12 cellular contexts compared by ENCODE assay signal in the genomic region with DNA sequence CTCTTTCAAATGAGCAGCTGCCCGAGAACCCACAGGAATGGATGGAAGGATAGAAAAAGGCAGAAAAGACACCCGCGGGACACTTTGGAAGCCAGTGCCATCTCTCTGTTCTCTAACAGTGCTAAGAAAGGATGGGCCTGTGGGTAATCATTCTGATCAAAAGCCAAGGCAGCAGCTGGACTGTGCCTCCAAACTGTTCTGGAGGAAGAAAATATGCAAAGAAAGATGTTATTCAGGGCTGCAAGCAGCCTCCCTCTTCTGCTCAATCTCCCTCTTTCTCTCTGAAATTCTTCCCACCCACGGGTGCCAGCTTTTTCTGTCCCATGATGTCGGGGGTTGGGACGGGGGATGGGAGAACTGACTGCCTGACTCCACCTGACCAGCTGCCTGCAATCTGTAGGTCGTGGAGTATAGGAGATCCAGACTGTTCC. TPM values are rescaled to one million over a fixed set of nuclear protein-coding genes. Genes with fewer than 3 reads are reported as not detected.
DNase-seq lines count a peak whose midpoint lies in the region; ATAC-seq, FAIRE-seq and TF ChIP-seq lines count a peak whose summit lies in the region.
"Had no signal": no experiment of that assay in that cellular context is flagged by ENCODE, and none has a peak within 500 bp of the region (broad histone marks: within the 10 kb centered on the region; RNA-seq: fewer than 3 reads in every experiment).

No MANE protein-coding gene starts in this region.

- H3K4me1 ChIP-seq in mammary epithelial cell (ENCODE audit: insufficient read depth, low read length), result peaks cover 4% of the 10 kb centered on the region
- H3K4me1 ChIP-seq in small intestine (ENCODE audit: control insufficient read depth in 2 of 2, insufficient read depth in 1 of 2, low read depth in 1 of 2, low read length in 1 of 2), result no peaks in the 10 kb centered on the region
- H3K4me1 ChIP-seq: breast epithelium had no signal

- H3K27ac Mint-ChIP-seq in MCF 10A (ENCODE audit: low read depth, unreplicated experiment) (no peak overlapping the region), nephron (peak overlapping the region in 2 of 3 experiments; percentile 92 to 95)
- H3K27ac Mint-ChIP-seq in dendritic cell treated with granulocyte-macrophage colony-stimulating factor and Interleukin-4, amounts not matched to agents 40 ng/mL and 50 ng/mL, for 4 days, result peak overlapping the region; percentile 91
- H3K27ac Mint-ChIP-seq: progenitor cell of endocrine pancreas had no signal

- no peaks in the 10 kb centered on the region for H3K79me2 ChIP-seq in mammary epithelial cell (ENCODE audit: insufficient read depth, low read length)

- peaks cover 6% of the 10 kb centered on the region for H3K9me3 ChIP-seq in mammary epithelial cell (replicated peaks; ENCODE audit: insufficient read depth, low read length)
- H3K9me3 ChIP-seq in small intestine (ENCODE audit: control insufficient read depth, low read depth), result no peaks in the 10 kb centered on the region
- H3K9me3 ChIP-seq: breast epithelium had no signal

- H3K27ac ChIP-seq in mammary epithelial cell (ENCODE audit: insufficient read depth, low read depth, low read length), result no peak overlapping the region
- peak overlapping the region in 1 of 2 donors; percentile 20 for H3K27ac ChIP-seq in small intestine (ENCODE audit: low read depth in 1 of 2, low read length in 1 of 2)

- BruUV-seq in mammary epithelial cell (replicated peaks; lab: Mats Ljungman, UMichigan) (no TSS peak), MCF 10A (replicated peaks; lab: Mats Ljungman, UMichigan) (no TSS peak)

- no peaks in the 10 kb centered on the region for H3K36me3 ChIP-seq in mammary epithelial cell (ENCODE audit: insufficient read depth, low read length)
- no peaks in the 10 kb centered on the region for H3K36me3 ChIP-seq in small intestine (ENCODE audit: control insufficient read depth in 2 of 2, insufficient read depth in 2 of 2, low read length in 2 of 2)
- H3K36me3 ChIP-seq: breast epithelium had no signal

- POLR2A ChIA-PET in MCF 10A (lab: Yijun Ruan, JAX), result no interaction called here

- no peak overlapping the region for H3K4me3 ChIP-seq in mammary epithelial cell (replicated peaks in 1 of 3; ENCODE audit: insufficient read depth in 1 of 3, low read depth in 2 of 3, low read length in 3 of 3)
- H3K4me3 ChIP-seq in small intestine (ENCODE audit: low read depth in 1 of 2, low read length in 2 of 2), result no peak overlapping the region
- H3K4me3 ChIP-seq: breast epithelium had no signal

- dilution Hi-C loops in mammary epithelial cell (cut with HindIII; ENCODE audit: low sequenced_read_pairs), result no loop called here

- H3K4me2 ChIP-seq in mammary epithelial cell (ENCODE audit: insufficient read depth, low read depth, low read length), result no peak overlapping the region

- H3K27me3 Mint-ChIP-seq in MCF 10A (ENCODE audit: insufficient read depth, unreplicated experiment), result no peaks in the 10 kb centered on the region
- no peaks in the 10 kb centered on the region for H3K27me3 Mint-ChIP-seq in dendritic cell treated with granulocyte-macrophage colony-stimulating factor and Interleukin-4, amounts not matched to agents 40 ng/mL and 50 ng/mL, for 4 days
- peaks cover 12% of the 10 kb centered on the region for H3K27me3 Mint-ChIP-seq in nephron (ENCODE audit: low read depth)
- H3K27me3 Mint-ChIP-seq: progenitor cell of endocrine pancreas had no signal

- no peaks in the 10 kb centered on the region for H3K27me3 ChIP-seq in mammary epithelial cell (ENCODE audit: insufficient read depth, low read length)
- no peaks in the 10 kb centered on the region for H3K27me3 ChIP-seq in small intestine (ENCODE audit: control insufficient read depth in 2 of 2, insufficient read depth in 2 of 2, low read length in 2 of 2)
- H3K27me3 ChIP-seq: breast epithelium had no signal

- H3K4me1 Mint-ChIP-seq in MCF 10A (ENCODE audit: insufficient read depth, unreplicated experiment) (no peaks in the 10 kb centered on the region), nephron (peaks cover 28% of the 10 kb centered on the region)
- peaks cover 42% of the 10 kb centered on the region for H3K4me1 Mint-ChIP-seq in dendritic cell treated with granulocyte-macrophage colony-stimulating factor and Interleukin-4, amounts not matched to agents 40 ng/mL and 50 ng/mL, for 4 days (ENCODE audit: low read depth)

- CTCF ChIA-PET in mammary epithelial cell (lab: Charles Lee; ENCODE audit: low non-redundant PET) (no interaction called here), MCF 10A (lab: Yijun Ruan, JAX) (interaction anchor here (0.6 to 1.2 kb wide), 3 partner anchors 18 to 160 kb away, joined by 3 to 4 read pairs (median 3); no protein-coding TSS in a partner anchor)

- in situ Hi-C loops in mammary epithelial cell (cut with MboI; ENCODE audit: low sequenced_read_pairs in 2 of 2), result no loop called here

- H2AFZ ChIP-seq in mammary epithelial cell (ENCODE audit: low read depth, low read length), result peak overlapping the region; percentile 59

- ATAC-seq in HG03095 (IDR thresholded peaks at IDR 0.05; ENCODE audit: unreplicated experiment) (no peak), HG03469 (IDR thresholded peaks at IDR 0.05; ENCODE audit: unreplicated experiment) (no peak)
- ATAC-seq: SK-N-SH treated with all-trans-retinoic acid at 6 μM for 48 hours had no signal

- DNase-seq in mammary epithelial cell (no peak), MCF 10A (ENCODE audit: unreplicated experiment) (no peak), cerebellar nuclear complex (lab: John Stamatoyannopoulos, UW) (no peak), small intestine (no peak)
- DNase-seq: NCI-H526 had no signal

- H3K9ac ChIP-seq in mammary epithelial cell (ENCODE audit: insufficient read depth, low read length), result no peak overlapping the region

- 18% methylated on average over 7 of the region's 7 CpGs for WGBS in mammary epithelial cell (ENCODE audit: low coverage, missing lambda C conversion rate)
- WGBS in small intestine, 3 donors, result 48 to 66% (median 57%) methylated on average over 7 of the region's 7 CpGs

- peaks cover 4% of the 10 kb centered on the region for H3K36me3 Mint-ChIP-seq in MCF 10A (ENCODE audit: insufficient read depth, unreplicated experiment)
- H3K36me3 Mint-ChIP-seq in dendritic cell treated with granulocyte-macrophage colony-stimulating factor and Interleukin-4, amounts not matched to agents 40 ng/mL and 50 ng/mL, for 4 days (ENCODE audit: low read depth), result no peaks in the 10 kb centered on the region
- no peaks in the 10 kb centered on the region for H3K36me3 Mint-ChIP-seq in nephron (ENCODE audit: low read depth)

- H3K4me3 Mint-ChIP-seq in MCF 10A (ENCODE audit: unreplicated experiment), result no peak overlapping the region
- H3K4me3 Mint-ChIP-seq in dendritic cell treated with granulocyte-macrophage colony-stimulating factor and Interleukin-4, amounts not matched to agents 40 ng/mL and 50 ng/mL, for 4 days, result no peak overlapping the region
- peak overlapping the region in 1 of 3 experiments; percentile 27 for H3K4me3 Mint-ChIP-seq in nephron

- intact Hi-C loops in mammary epithelial cell (cut with micrococcal nuclease), result no loop called here
- intact Hi-C loops in MCF 10A (cut with micrococcal nuclease), result no loop called here
- intact Hi-C loops in dendritic cell treated with granulocyte-macrophage colony-stimulating factor and Interleukin-4, amounts not matched to agents 40 ng/mL and 50 ng/mL, for 4 days (cut with micrococcal nuclease), result loop anchor here (2.0 kb wide), 1 partner anchor 20 kb away; no protein-coding TSS in a partner anchor

- H3K9me3 Mint-ChIP-seq in MCF 10A (ENCODE audit: unreplicated experiment) (no peaks in the 10 kb centered on the region), nephron (no peaks in the 10 kb centered on the region)
- no peaks in the 10 kb centered on the region for H3K9me3 Mint-ChIP-seq in dendritic cell treated with granulocyte-macrophage colony-stimulating factor and Interleukin-4, amounts not matched to agents 40 ng/mL and 50 ng/mL, for 4 days

- no peak for FAIRE-seq in small intestine (lab: Jason Lieb, UNC)

- TF ChIP-seq CTCF in mammary epithelial cell (conservative IDR thresholded peaks at IDR 0.05 in 1 of 2, IDR thresholded peaks at IDR 0.05 in 1 of 2; ENCODE audit: extremely low read depth in 1 of 2, insufficient read depth in 1 of 2, low read depth in 1 of 2, low read length in 2 of 2), result no peak
- no peak for TF ChIP-seq CTCF in MCF 10A (IDR thresholded peaks at IDR 0.05; ENCODE audit: unreplicated experiment)
- TF ChIP-seq CTCF in nephron (IDR thresholded peaks at IDR 0.05; ENCODE audit: unreplicated experiment in 3 of 3), result no peak

- no peaks in the 10 kb centered on the region for H4K20me1 ChIP-seq in mammary epithelial cell (ENCODE audit: insufficient read depth, low read length)

RNA-seq across cellular contexts. Expression of gene FTH1, which starts 37.8 kb away (rescaled TPM):
- total RNA-seq in mammary epithelial cell, result 1,000 to 10,000 TPM; 2,122 to 4,396 TPM
- polyA plus RNA-seq in mammary epithelial cell, result 3,424 TPM
- 11,932 TPM for polyA minus RNA-seq in mammary epithelial cell
- 8,367 and 15,492 TPM in 2 replicates for total RNA-seq in MCF 10A (2022)
- polyA plus RNA-seq in small intestine, result 1,000 to 10,000 TPM; 3,413 to 10,000 (median 8,961) TPM

RNA-seq across cellular contexts. Expression of gene BEST1, which starts 55.1 kb away (rescaled TPM):
- total RNA-seq in mammary epithelial cell, result under 1 TPM; 0.24 to 0.67 TPM
- polyA plus RNA-seq in mammary epithelial cell, result 0.14 TPM
- polyA minus RNA-seq in mammary epithelial cell, result 0.26 TPM
- 2.5 and 3.2 TPM in 2 replicates for total RNA-seq in MCF 10A (2022)
- 1 to 10 TPM; 2.7 to 4.7 (median 4.3) TPM for polyA plus RNA-seq in small intestine
